8 cellular contexts compared by ENCODE assay signal in genomic region chr9:88537743-88538055, GRCh38. TPM values are rescaled to one million over a fixed set of nuclear protein-coding genes. Genes with fewer than 3 reads are reported as not detected.
A peak's percentile ranks its signal among the peaks of the same experiment; 100 is the strongest.
DNase-seq lines count a peak whose midpoint lies in the region; ATAC-seq and TF ChIP-seq lines count a peak whose summit lies in the region.

No MANE protein-coding gene starts in this region.

- 33 to 70% methylated on average over 1 of the region's 1 CpG for WGBS in endodermal cell (ENCODE audit: insufficient coverage in 1 of 2, insufficient read length in 1 of 2), 2 experiments

- no peaks in the 10 kb centered on the region for H3K9me3 ChIP-seq in endodermal cell (ENCODE audit: control insufficient read depth, low read length)

- H3K27me3 Mint-ChIP-seq in endodermal cell (ENCODE audit: insufficient read depth) (peaks cover 90% of the 10 kb centered on the region), natural killer cell (ENCODE audit: low read depth in 2 of 2) (peaks cover 26 to 48% of the 10 kb centered on the region in 2 donors)

- no peak overlapping the region for H3K9ac ChIP-seq in endodermal cell (ENCODE audit: extremely low read depth, low read length, poor library complexity, severe bottlenecking)

- DNase-seq in SKM-1 treated with dmso at 0.1 percent for 144 hours (lab: John Stamatoyannopoulos, UW; ENCODE audit: unreplicated experiment): peak; percentile 62
- DNase-seq in SKM-1 (lab: John Stamatoyannopoulos, UW; ENCODE audit: unreplicated experiment): no peak
- DNase-seq in SIG-M5 treated with dmso at 0.1 percent for 504 hours (lab: John Stamatoyannopoulos, UW; ENCODE audit: unreplicated experiment): peak; percentile 76
- peak; percentile 56 for DNase-seq in endodermal cell
- no peak for DNase-seq in natural killer cell
- DNase-seq in NCI-H446 treated with DMSO at 0.1 percent for 48 hours (lab: John Stamatoyannopoulos, UW): no peak
- DNase-seq in SHP77 (lab: John Stamatoyannopoulos, UW): no peak

- H3K4me1 ChIP-seq in endodermal cell (ENCODE audit: control insufficient read depth, insufficient read depth, low read length): no peaks in the 10 kb centered on the region

- intact Hi-C loops in natural killer cell (cut with micrococcal nuclease): loop anchor here (10.0 kb wide), 1 partner anchor 223 kb away; no protein-coding TSS in a partner anchor

- H3K9me3 Mint-ChIP-seq in endodermal cell: no peaks in the 10 kb centered on the region
- no peaks in the 10 kb centered on the region for H3K9me3 Mint-ChIP-seq in natural killer cell

- H3K27me3 ChIP-seq in endodermal cell (ENCODE audit: control insufficient read depth, insufficient read depth, low read length, poor library complexity, severe bottlenecking): peaks cover 87% of the 10 kb centered on the region

- H3K36me3 ChIP-seq in endodermal cell (ENCODE audit: control insufficient read depth, insufficient read depth, low read length): no peaks in the 10 kb centered on the region

- no peak overlapping the region for H3K27ac ChIP-seq in endodermal cell (ENCODE audit: low read depth, low read length)

- no peak for TF ChIP-seq CTCF in endodermal cell (conservative IDR thresholded peaks at IDR 0.05)
- no peak for TF ChIP-seq CTCF in natural killer cell (IDR thresholded peaks at IDR 0.05)

- H3K4me3 ChIP-seq in endodermal cell (ENCODE audit: low read length): no peak overlapping the region

- no peak overlapping the region for H3K4me3 Mint-ChIP-seq in endodermal cell
- H3K4me3 Mint-ChIP-seq in natural killer cell: no peak overlapping the region

- H3K36me3 Mint-ChIP-seq in endodermal cell (ENCODE audit: low read depth): no peaks in the 10 kb centered on the region
- no peaks in the 10 kb centered on the region for H3K36me3 Mint-ChIP-seq in natural killer cell

- peak in 2 of 3 donors; percentile 23 to 47 for ATAC-seq in natural killer cell
- no peak for ATAC-seq in HG03571 (IDR thresholded peaks at IDR 0.05; ENCODE audit: unreplicated experiment)

- H3K4me1 Mint-ChIP-seq in endodermal cell (peaks cover 4% of the 10 kb centered on the region), natural killer cell (peaks cover 4 to 22% of the 10 kb centered on the region in 2 donors)

- no peak overlapping the region for H3K27ac Mint-ChIP-seq in endodermal cell
- no peak overlapping the region for H3K27ac Mint-ChIP-seq in natural killer cell

RNA-seq across cellular contexts. Expression of gene NXNL2, which starts 2.7 kb away (rescaled TPM):
- total RNA-seq in endodermal cell (not detected), natural killer cell (not detected)
- not detected for polyA plus RNA-seq in endodermal cell (2013, experiment 1 of 2)
- not detected for polyA plus RNA-seq in endodermal cell (2013, experiment 2 of 2)

Comparison
In these comparisons a context has a peak if more than half of its experiments do, and no peak if none do; other contexts are left out.
1. DNase-seq: peak in SKM-1 treated with dmso at 0.1 percent for 144 hours (single experiment), SIG-M5 treated with dmso at 0.1 percent for 504 hours (single experiment) and endodermal cell (single experiment); none in SKM-1 (single experiment), natural killer cell (single experiment), NCI-H446 treated with DMSO at 0.1 percent for 48 hours (single experiment) and SHP77 (0 of 2).